ENCODE assay signal across 22 cellular contexts in the genomic region with DNA sequence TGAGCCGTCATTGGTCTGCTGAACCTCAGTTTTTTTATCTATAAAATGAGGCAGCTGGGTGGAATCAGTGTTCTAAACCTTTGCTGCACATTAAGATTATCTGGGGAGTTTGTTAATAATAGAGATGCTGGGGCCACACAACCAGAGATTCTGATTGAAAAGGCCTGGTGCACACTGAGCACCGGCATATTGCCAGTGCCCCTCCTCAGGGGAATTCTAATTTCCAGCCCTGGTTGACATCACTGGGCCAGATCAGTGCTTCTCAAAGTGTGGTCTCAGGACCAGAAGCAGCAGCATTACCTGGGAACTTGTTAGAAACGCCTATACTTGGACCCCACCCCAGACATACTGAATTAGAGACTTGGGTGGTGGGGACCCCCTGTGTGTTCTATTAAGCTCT.
DNase-seq lines count a peak whose midpoint lies in the region; ATAC-seq, FAIRE-seq and TF ChIP-seq lines count a peak whose summit lies in the region.
"Had no signal": no experiment of that assay in that cellular context is flagged by ENCODE, and none has a peak within 500 bp of the region (broad histone marks: within the 10 kb centered on the region; RNA-seq: fewer than 3 reads in every experiment).

No MANE protein-coding gene starts in this region.

- H3K27ac Mint-ChIP-seq in astrocyte (ENCODE audit: unreplicated experiment), result peak overlapping the region; percentile 29
- peak overlapping the region in 1 of 2 donors; percentile 42 for H3K27ac Mint-ChIP-seq in natural killer cell treated with Interleukin-12 subunit alpha and Interleukin-12 subunit beta and Interleukin-15 and Interleukin-18, amount 100 ng/mL, for 72 hours
- H3K27ac Mint-ChIP-seq: CD8-positive, alpha-beta T cell; immature natural killer cell had no signal

- DNase-seq in NCI-H446 treated with DMSO at 0.1 percent for 48 hours (lab: John Stamatoyannopoulos, UW) (peak; percentile 5), astrocyte (ENCODE audit: low read depth) (no peak), myocyte (ENCODE audit: low read depth) (peak; percentile 19), T-helper 9 cell (no peak), SKM-1 (lab: John Stamatoyannopoulos, UW; ENCODE audit: unreplicated experiment) (no peak)
- no peak for DNase-seq in natural killer cell treated with Interleukin-12 subunit alpha and Interleukin-12 subunit beta and Interleukin-15 and Interleukin-18, amount 100 ng/mL, for 72 hours (ENCODE audit: low spot score)
- DNase-seq: activated B cell treated with CpG ODN at 0.5 μM for 24 hours; activated CD4-positive, alpha-beta T cell treated with anti-CD3 and anti-CD28 coated beads, Interleukin-2, amount 50 U/mL, for 4 hours; activated gamma-delta T cell treated with Interleukin-2 at 50 U/mL for 16 hours; CD8-positive, alpha-beta T cell; DMS79 treated with DMSO at 0.1 percent for 48 hours; immature natural killer cell; MG63; NCI-H2107; NCI-H510A; T1000 had no signal

- H3K36me3 ChIP-seq in astrocyte (ENCODE audit: insufficient read depth, low read length), result no peaks in the 10 kb centered on the region
- no peaks in the 10 kb centered on the region for H3K36me3 ChIP-seq in stomach smooth muscle (ENCODE audit: control insufficient read depth in 2 of 2, insufficient read depth in 2 of 2, low read length in 2 of 2)
- H3K36me3 ChIP-seq: MG63 had no signal

- peak overlapping the region; percentile 46 for H3K4me2 ChIP-seq in astrocyte (ENCODE audit: low read length)

- peaks cover 1% of the 10 kb centered on the region for H3K9me3 Mint-ChIP-seq in astrocyte (ENCODE audit: unreplicated experiment)
- no peaks in the 10 kb centered on the region for H3K9me3 Mint-ChIP-seq in natural killer cell treated with Interleukin-12 subunit alpha and Interleukin-12 subunit beta and Interleukin-15 and Interleukin-18, amount 100 ng/mL, for 72 hours
- H3K9me3 Mint-ChIP-seq: activated B cell treated with CpG ODN at 0.5 μM for 24 hours; CD8-positive, alpha-beta T cell; immature natural killer cell had no signal

- H3K27me3 ChIP-seq in astrocyte (ENCODE audit: insufficient read depth, low read length) (no peaks in the 10 kb centered on the region), stomach smooth muscle (ENCODE audit: control insufficient read depth in 1 of 2, insufficient read depth in 2 of 2, low read length in 2 of 2) (no peaks in the 10 kb centered on the region)
- H3K27me3 ChIP-seq: MG63 had no signal

- no peaks in the 10 kb centered on the region for H3K79me2 ChIP-seq in astrocyte (ENCODE audit: insufficient read depth, low read length)

- no peak for TF ChIP-seq CTCF in astrocyte (IDR thresholded peaks at IDR 0.05; ENCODE audit: insufficient read depth, low read depth, low read length)

- H3K4me1 Mint-ChIP-seq in astrocyte (ENCODE audit: low read depth, unreplicated experiment), result peaks cover 65% of the 10 kb centered on the region
- H3K4me1 Mint-ChIP-seq in natural killer cell treated with Interleukin-12 subunit alpha and Interleukin-12 subunit beta and Interleukin-15 and Interleukin-18, amount 100 ng/mL, for 72 hours (ENCODE audit: low read depth in 2 of 2), result peaks cover 17 to 24% of the 10 kb centered on the region in 2 donors

- peaks cover 19% of the 10 kb centered on the region for H3K4me1 ChIP-seq in astrocyte (ENCODE audit: insufficient read depth, low read length)
- peaks cover 59% of the 10 kb centered on the region for H3K4me1 ChIP-seq in stomach smooth muscle (ENCODE audit: control insufficient read depth, insufficient read depth, low read length)

- H3K4me3 Mint-ChIP-seq in astrocyte (ENCODE audit: unreplicated experiment), result no peak overlapping the region
- H3K4me3 Mint-ChIP-seq in natural killer cell treated with Interleukin-12 subunit alpha and Interleukin-12 subunit beta and Interleukin-15 and Interleukin-18, amount 100 ng/mL, for 72 hours, result no peak overlapping the region
- H3K4me3 Mint-ChIP-seq: activated B cell treated with CpG ODN at 0.5 μM for 24 hours; CD8-positive, alpha-beta T cell; immature natural killer cell had no signal

- H3K9ac ChIP-seq in astrocyte (ENCODE audit: low read length), result no peak overlapping the region
- no peak overlapping the region for H3K9ac ChIP-seq in stomach smooth muscle (ENCODE audit: low read length in 2 of 2)

- H2AFZ ChIP-seq in astrocyte (ENCODE audit: low read depth, low read length), result no peak overlapping the region

- H3K27ac ChIP-seq in astrocyte (ENCODE audit: low read depth, low read length) (no peak overlapping the region), stomach smooth muscle (ENCODE audit: low read length) (peak overlapping the region; percentile 74)
- H3K27ac ChIP-seq: SK-N-MC had no signal

- no peak for FAIRE-seq in astrocyte (lab: Jason Lieb, UNC)
- FAIRE-seq: endothelial cell of umbilical vein, GM12892, RCC 7860, urothelium cell line had no signal

- H3K27me3 Mint-ChIP-seq in astrocyte (ENCODE audit: low read depth, unreplicated experiment), result no peaks in the 10 kb centered on the region
- H3K27me3 Mint-ChIP-seq in natural killer cell treated with Interleukin-12 subunit alpha and Interleukin-12 subunit beta and Interleukin-15 and Interleukin-18, amount 100 ng/mL, for 72 hours, result no peaks in the 10 kb centered on the region
- H3K27me3 Mint-ChIP-seq: activated B cell treated with CpG ODN at 0.5 μM for 24 hours had no signal

- H3K9me3 ChIP-seq in astrocyte (ENCODE audit: insufficient read depth, low read depth, low read length) (no peaks in the 10 kb centered on the region), stomach smooth muscle (ENCODE audit: control insufficient read depth in 2 of 2, low read length in 2 of 2) (no peaks in the 10 kb centered on the region)
- H3K9me3 ChIP-seq: MG63 had no signal

- no peak for ATAC-seq in natural killer cell treated with Interleukin-12 subunit alpha and Interleukin-12 subunit beta and Interleukin-15 and Interleukin-18, amount 100 ng/mL, for 72 hours
- ATAC-seq: CD8-positive, alpha-beta T cell had no signal

- no peaks in the 10 kb centered on the region for H4K20me1 ChIP-seq in astrocyte (ENCODE audit: insufficient read depth, low read length)

- no peak overlapping the region for H3K4me3 ChIP-seq in astrocyte (ENCODE audit: insufficient read depth, low read depth, low read length)
- peak overlapping the region; percentile 3 to 35 for H3K4me3 ChIP-seq in stomach smooth muscle (ENCODE audit: low read length in 2 of 2)
- H3K4me3 ChIP-seq: MG63, SK-N-MC had no signal

- H3K36me3 Mint-ChIP-seq in astrocyte (ENCODE audit: low read depth, unreplicated experiment), result no peaks in the 10 kb centered on the region
- H3K36me3 Mint-ChIP-seq in natural killer cell treated with Interleukin-12 subunit alpha and Interleukin-12 subunit beta and Interleukin-15 and Interleukin-18, amount 100 ng/mL, for 72 hours, result no peaks in the 10 kb centered on the region
- H3K36me3 Mint-ChIP-seq: CD8-positive, alpha-beta T cell had no signal

Comparison
In these comparisons a context has a peak if more than half of its experiments do, and no peak if none do; other contexts are left out.
1. DNase-seq: peak in NCI-H446 treated with DMSO at 0.1 percent for 48 hours (single experiment) and myocyte (single experiment); none in astrocyte (single experiment), T-helper 9 cell (single experiment), natural killer cell treated with Interleukin-12 subunit alpha and Interleukin-12 subunit beta and Interleukin-15 and Interleukin-18, amount 100 ng/mL, for 72 hours (single experiment) and SKM-1 (single experiment).